In genomic region chr5:119395080-119395836, GRCh38 we compare ENCODE assay signal across 10 cellular contexts. TPM values are rescaled to one million over a fixed set of nuclear protein-coding genes. Genes with fewer than 3 reads are reported as not detected.
A peak's percentile ranks its signal among the peaks of the same experiment; 100 is the strongest.
DNase-seq lines count a peak whose midpoint lies in the region; ATAC-seq and TF ChIP-seq lines count a peak whose summit lies in the region.
"Had no signal": no experiment of that assay in that cellular context is flagged by ENCODE, and none has a peak within 500 bp of the region (broad histone marks: within the 10 kb centered on the region; RNA-seq: fewer than 3 reads in every experiment).

No MANE protein-coding gene starts in this region.

- H2AFZ ChIP-seq in PC-3 (ENCODE audit: low read length), result no peak overlapping the region

- H3K9me2 ChIP-seq in PC-3 (replicated peaks; ENCODE audit: low read length), result no peaks in the 10 kb centered on the region

- no peak overlapping the region for H3K4me3 ChIP-seq in PC-3 (ENCODE audit: low read length)
- H3K4me3 ChIP-seq: esophagus muscularis mucosa had no signal

- H3K9me3 ChIP-seq in PC-3 (ENCODE audit: low read length), result no peaks in the 10 kb centered on the region
- H3K9me3 ChIP-seq: esophagus muscularis mucosa had no signal

- H3K27me3 ChIP-seq in PC-3 (ENCODE audit: low read length), result no peaks in the 10 kb centered on the region
- H3K27me3 ChIP-seq: esophagus muscularis mucosa had no signal

- H3K36me3 Mint-ChIP-seq in activated naive CD8-positive, alpha-beta T cell treated with anti-CD3 and anti-CD28 coated beads, Interleukin-2, amount 50 U/mL, for 24 hours (ENCODE audit: low read depth), result peaks cover 69% of the 10 kb centered on the region

- ATAC-seq in GM18498 (IDR thresholded peaks at IDR 0.05; ENCODE audit: unreplicated experiment) (peak; percentile 61), GM19452 (IDR thresholded peaks at IDR 0.05; ENCODE audit: unreplicated experiment) (peak; percentile 58), HG03064 (IDR thresholded peaks at IDR 0.05; ENCODE audit: low read depth, unreplicated experiment) (peak; percentile 59), PC-3 (no peak)
- ATAC-seq in activated naive CD8-positive, alpha-beta T cell treated with anti-CD3 and anti-CD28 coated beads, Interleukin-2, amount 50 U/mL, for 24 hours, result no peak

- H3K9me3 Mint-ChIP-seq in activated naive CD8-positive, alpha-beta T cell treated with anti-CD3 and anti-CD28 coated beads, Interleukin-2, amount 50 U/mL, for 24 hours, result no peaks in the 10 kb centered on the region

- no peak for DNase-seq in activated naive CD8-positive, alpha-beta T cell treated with anti-CD3 and anti-CD28 coated beads, Interleukin-2, amount 50 U/mL, for 24 hours
- DNase-seq in NCI-H510A treated with DMSO at 0.1 percent for 48 hours (lab: John Stamatoyannopoulos, UW) (no peak), PC-3 (no peak), HEK293T (ENCODE audit: extremely low spot score) (no peak), NCI-H774 (lab: John Stamatoyannopoulos, UW) (no peak)
- DNase-seq: activated effector memory CD4-positive, alpha-beta T cell treated with anti-CD3 and anti-CD28 coated beads, Interleukin-2, amount 50 U/mL, for 16 hours had no signal

- no TSS peak for BruUV-seq in PC-3 (replicated peaks; lab: Mats Ljungman, UMichigan)

- H3K27ac Mint-ChIP-seq in activated naive CD8-positive, alpha-beta T cell treated with anti-CD3 and anti-CD28 coated beads, Interleukin-2, amount 50 U/mL, for 24 hours, result peak overlapping the region; percentile 97

- H3K4me1 ChIP-seq in PC-3 (ENCODE audit: insufficient read depth, low read length), result peaks cover 30% of the 10 kb centered on the region

- peaks cover 97% of the 10 kb centered on the region for H3K4me1 Mint-ChIP-seq in activated naive CD8-positive, alpha-beta T cell treated with anti-CD3 and anti-CD28 coated beads, Interleukin-2, amount 50 U/mL, for 24 hours

- POLR2A ChIA-PET in PC-3 (lab: Charles Lee; ENCODE audit: unreplicated experiment) (no interaction called here), HEK293T (lab: Yijun Ruan, JAX) (no interaction called here)

- intact Hi-C loops in PC-3 (cut with micrococcal nuclease), result loop anchor here (5.0 kb wide), 1 partner anchor 38 kb away; the partner anchor contains the start of gene TNFAIP8

- CTCF ChIA-PET in PC-3 (lab: Charles Lee) (no interaction called here), HEK293T (lab: Yijun Ruan, JAX) (no interaction called here)

- no peaks in the 10 kb centered on the region for H3F3A ChIP-seq in PC-3 (ENCODE audit: low read length, unreplicated experiment)

- no peak overlapping the region for H3K4me2 ChIP-seq in PC-3 (ENCODE audit: low read length)

- no peaks in the 10 kb centered on the region for H3K36me3 ChIP-seq in PC-3 (ENCODE audit: low read depth, low read length)

- no peaks in the 10 kb centered on the region for H3K79me2 ChIP-seq in PC-3 (ENCODE audit: low read length)

- TF ChIP-seq CTCF in PC-3 (conservative IDR thresholded peaks at IDR 0.05; ENCODE audit: low read depth, low read length), result no peak

- H3K27ac ChIP-seq in PC-3 (ENCODE audit: low read length), result no peak overlapping the region
- H3K27ac ChIP-seq: esophagus muscularis mucosa had no signal

- no peaks in the 10 kb centered on the region for H3K27me3 Mint-ChIP-seq in activated naive CD8-positive, alpha-beta T cell treated with anti-CD3 and anti-CD28 coated beads, Interleukin-2, amount 50 U/mL, for 24 hours

- no peaks in the 10 kb centered on the region for H4K20me1 ChIP-seq in PC-3 (ENCODE audit: low read length)

- H3K9ac ChIP-seq in PC-3 (ENCODE audit: low read length), result no peak overlapping the region

- peak overlapping the region; percentile 48 for H3K4me3 Mint-ChIP-seq in activated naive CD8-positive, alpha-beta T cell treated with anti-CD3 and anti-CD28 coated beads, Interleukin-2, amount 50 U/mL, for 24 hours

TF ChIP-seq in HEK293T, 16 proteins besides CTCF, POLR2A, EP300 and RAD21:
- no peak for TF ChIP-seq ZNF384 (IDR thresholded peaks at IDR 0.05)
- TF ChIP-seq CTBP1 (IDR thresholded peaks at IDR 0.05; ENCODE audit: borderline replicate concordance), result no peak
- no peak for TF ChIP-seq ARNT (IDR thresholded peaks at IDR 0.05)
- TF ChIP-seq ELF4 (IDR thresholded peaks at IDR 0.05), result no peak
- no peak for TF ChIP-seq SUZ12 (IDR thresholded peaks at IDR 0.05)
- no peak for TF ChIP-seq PKNOX1 (IDR thresholded peaks at IDR 0.05)
- TF ChIP-seq SP1 (IDR thresholded peaks at IDR 0.05), result no peak
TF ChIP-seq in HEK293T: peak in this region for 0.

RNA-seq across cellular contexts. Expression of gene TNFAIP8, which starts 39.4 kb away (rescaled TPM):
- 11.8 and 20.0 TPM in 2 replicates for total RNA-seq in PC-3 (2014; rRNA removed)

RNA-seq across cellular contexts. Expression of gene HSD17B4, which starts 57.0 kb away (rescaled TPM):
- total RNA-seq in PC-3 (2014; rRNA removed), result 101 and 165 TPM in 2 replicates

Comparison
In these comparisons a context has a peak if more than half of its experiments do, and no peak if none do; other contexts are left out.
1. ATAC-seq: peak in GM18498 (single experiment), GM19452 (single experiment) and HG03064 (single experiment); none in activated naive CD8-positive, alpha-beta T cell treated with anti-CD3 and anti-CD28 coated beads, Interleukin-2, amount 50 U/mL, for 24 hours (single experiment) and PC-3 (single experiment).